Comparison of ENCODE assay signal across 8 cellular contexts in genomic region chr10:13348216-13349017, GRCh38. TPM values are rescaled to one million over a fixed set of nuclear protein-coding genes. Genes with fewer than 3 reads are reported as not detected.
A peak's percentile ranks its signal among the peaks of the same experiment; 100 is the strongest.
DNase-seq lines count a peak whose midpoint lies in the region; ATAC-seq and TF ChIP-seq lines count a peak whose summit lies in the region.

A gene with protein sequence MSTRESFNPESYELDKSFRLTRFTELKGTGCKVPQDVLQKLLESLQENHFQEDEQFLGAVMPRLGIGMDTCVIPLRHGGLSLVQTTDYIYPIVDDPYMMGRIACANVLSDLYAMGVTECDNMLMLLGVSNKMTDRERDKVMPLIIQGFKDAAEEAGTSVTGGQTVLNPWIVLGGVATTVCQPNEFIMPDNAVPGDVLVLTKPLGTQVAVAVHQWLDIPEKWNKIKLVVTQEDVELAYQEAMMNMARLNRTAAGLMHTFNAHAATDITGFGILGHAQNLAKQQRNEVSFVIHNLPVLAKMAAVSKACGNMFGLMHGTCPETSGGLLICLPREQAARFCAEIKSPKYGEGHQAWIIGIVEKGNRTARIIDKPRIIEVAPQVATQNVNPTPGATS (minus strand): TSS chr10:13348293. CDS start chr10:13344950, 3,343 bp downstream.

- ATAC-seq in GM21723 (IDR thresholded peaks at IDR 0.05; ENCODE audit: unreplicated experiment) (peak; percentile 59), Right ventricle myocardium superior (ENCODE audit: poor library complexity) (peak; percentile 78)
- peak; percentile 70 for ATAC-seq in activated naive CD8-positive, alpha-beta T cell treated with anti-CD3 and anti-CD28 coated beads, Interleukin-2, amount 10 ng/mL, durations not matched to agents 7 days and 5 days (ENCODE audit: low read depth)

- WGBS in tibial nerve, 2 donors = 1% methylated on average over 24 to 60 of the region's 65 CpGs

- H3K9me3 Mint-ChIP-seq in activated naive CD8-positive, alpha-beta T cell treated with anti-CD3 and anti-CD28 coated beads, Interleukin-2, amount 10 ng/mL, durations not matched to agents 7 days and 5 days = no peaks in the 10 kb centered on the region

- H3K9me2 ChIP-seq in SU-DHL-6 (replicated peaks; ENCODE audit: insufficient read depth, low read length) = no peaks in the 10 kb centered on the region

- no peaks in the 10 kb centered on the region for H4K20me1 ChIP-seq in SU-DHL-6 (ENCODE audit: low read depth, low read length)

- intact Hi-C loops in Right ventricle myocardium superior (cut with DNase I) = loop anchor here (5.0 kb wide), 1 partner anchor 46 kb away; the partner anchor contains the start of gene PHYH

- H3K4me2 ChIP-seq in SU-DHL-6 (ENCODE audit: low read depth, low read length, poor library complexity, severe bottlenecking) (peak within 1 kb of the TSS; percentile 96), parathyroid adenoma (ENCODE audit: low read length) (peak within 1 kb of the TSS; percentile 96)

- 0 out of 2 replicates have a peak, but pooled peaks cover 4% of the 10 kb centered on the region for H3F3A ChIP-seq in SU-DHL-6 (ENCODE audit: insufficient read depth)

- peaks cover 2% of the 10 kb centered on the region for H3K27me3 Mint-ChIP-seq in activated naive CD8-positive, alpha-beta T cell treated with anti-CD3 and anti-CD28 coated beads, Interleukin-2, amount 10 ng/mL, durations not matched to agents 7 days and 5 days

- DNase-seq in EL = peak; percentile 78
- DNase-seq in Kasumi-1 (lab: John Stamatoyannopoulos, UW) = peak; percentile 74 to 76
- peak; percentile 83 for DNase-seq in activated naive CD8-positive, alpha-beta T cell treated with anti-CD3 and anti-CD28 coated beads, Interleukin-2, amount 10 ng/mL, durations not matched to agents 7 days and 5 days
- peak; percentile 82 for DNase-seq in Right ventricle myocardium superior
- DNase-seq in tibial nerve (ENCODE audit: low spot score in 2 of 2) = peak; percentile 23 to 27

- TF ChIP-seq POLR2A in tibial nerve (IDR thresholded peaks at IDR 0.05) = no peak

- TF ChIP-seq EP300 in tibial nerve (IDR thresholded peaks at IDR 0.05) = peak in 1 of 2 donors; percentile 49

- peak within 1 kb of the TSS; percentile 40 for H2AFZ ChIP-seq in SU-DHL-6 (ENCODE audit: low read depth, low read length, severe bottlenecking)
- H2AFZ ChIP-seq in parathyroid adenoma = peak within 1 kb of the TSS; percentile 86

- H3K4me1 Mint-ChIP-seq in activated naive CD8-positive, alpha-beta T cell treated with anti-CD3 and anti-CD28 coated beads, Interleukin-2, amount 10 ng/mL, durations not matched to agents 7 days and 5 days = peaks cover 45% of the 10 kb centered on the region

- peak within 1 kb of the TSS; percentile 69 for H3K27ac ChIP-seq in SU-DHL-6 (ENCODE audit: low read depth, low read length)
- H3K27ac ChIP-seq in parathyroid adenoma = peak within 1 kb of the TSS; percentile 88
- peak within 1 kb of the TSS; percentile 93 to 98 (median 95) for H3K27ac ChIP-seq in tibial nerve

- H3K4me1 ChIP-seq in parathyroid adenoma = peaks cover 4% of the 10 kb centered on the region
- peaks cover 0 to 39% (median 10%) of the 10 kb centered on the region in 4 donors for H3K4me1 ChIP-seq in tibial nerve

- H3K27me3 ChIP-seq in SU-DHL-6 (ENCODE audit: low read length) (no peaks in the 10 kb centered on the region), parathyroid adenoma (ENCODE audit: control insufficient read depth, insufficient read depth, low read length) (no peaks in the 10 kb centered on the region), tibial nerve (peaks cover 0 to 25% of the 10 kb centered on the region in 2 donors)

- TF ChIP-seq CTCF in SU-DHL-6 (IDR thresholded peaks at IDR 0.05; ENCODE audit: insufficient read depth, low read length, poor library complexity, severe bottlenecking) = no peak
- no peak for TF ChIP-seq CTCF in parathyroid adenoma (IDR thresholded peaks at IDR 0.05)
- TF ChIP-seq CTCF in tibial nerve (IDR thresholded peaks at IDR 0.05) = peak in 1 of 5 experiments; percentile 11

- peak within 1 kb of the TSS; percentile 93 for H3K27ac Mint-ChIP-seq in activated naive CD8-positive, alpha-beta T cell treated with anti-CD3 and anti-CD28 coated beads, Interleukin-2, amount 10 ng/mL, durations not matched to agents 7 days and 5 days

- H3K79me2 ChIP-seq in SU-DHL-6 (ENCODE audit: insufficient read depth, low read length) (peaks cover 36% of the 10 kb centered on the region), parathyroid adenoma (peaks cover 10% of the 10 kb centered on the region)

- H3K4me3 ChIP-seq in SU-DHL-6 (ENCODE audit: insufficient read depth, low read length, poor library complexity, severe bottlenecking) (peak within 1 kb of the TSS; percentile 78), parathyroid adenoma (ENCODE audit: low read depth, low read length) (peak within 1 kb of the TSS; percentile 77), tibial nerve (peak within 1 kb of the TSS; percentile 68 to 87 (median 75))

- POLR2A ChIA-PET in activated naive CD8-positive, alpha-beta T cell treated with anti-CD3 and anti-CD28 coated beads, Interleukin-2, amount 10 ng/mL, durations not matched to agents 7 days and 5 days (lab: Charles Lee) = interaction anchor here (0.7 to 4.4 kb wide), 5 partner anchors 8 to 1530 kb away, joined by 3 to 68 read pairs (median 3); partner anchors contain the start of genes PHYH and SUV39H2

- peak within 1 kb of the TSS; percentile 90 for H3K4me3 Mint-ChIP-seq in activated naive CD8-positive, alpha-beta T cell treated with anti-CD3 and anti-CD28 coated beads, Interleukin-2, amount 10 ng/mL, durations not matched to agents 7 days and 5 days

- H3K9ac ChIP-seq in SU-DHL-6 (ENCODE audit: low read length) (peak within 1 kb of the TSS; percentile 96), parathyroid adenoma (peak within 1 kb of the TSS; percentile 92)

- peaks cover 12% of the 10 kb centered on the region for H3K36me3 Mint-ChIP-seq in activated naive CD8-positive, alpha-beta T cell treated with anti-CD3 and anti-CD28 coated beads, Interleukin-2, amount 10 ng/mL, durations not matched to agents 7 days and 5 days

- H3K36me3 ChIP-seq in SU-DHL-6 (ENCODE audit: low read length) (no peaks in the 10 kb centered on the region), parathyroid adenoma (ENCODE audit: control insufficient read depth, insufficient read depth, low read length) (no peaks in the 10 kb centered on the region), tibial nerve (peaks cover 0 to under 1% (median 0%) of the 10 kb centered on the region in 3 donors)

- H3K9me3 ChIP-seq in SU-DHL-6 (ENCODE audit: insufficient read depth, low read length) = no peaks in the 10 kb centered on the region
- H3K9me3 ChIP-seq in parathyroid adenoma (ENCODE audit: control insufficient read depth, low read length) = no peaks in the 10 kb centered on the region
- no peaks in the 10 kb centered on the region for H3K9me3 ChIP-seq in tibial nerve

RNA-seq across cellular contexts. Expression of the gene that starts here (rescaled TPM):
- total RNA-seq in activated naive CD8-positive, alpha-beta T cell treated with anti-CD3 and anti-CD28 coated beads, Interleukin-2, amount 10 ng/mL, durations not matched to agents 7 days and 5 days = 10 to 100 TPM; 40.8 to 43.8 TPM
- 27.8 TPM for total RNA-seq in Right ventricle myocardium superior
- total RNA-seq in tibial nerve = 10 to 100 TPM; 18.0 to 28.4 (median 23.9) TPM

Comparison
In these comparisons a context has a peak if more than half of its experiments do, and no peak if none do; other contexts are left out.
1. Peak in every context shown above with its lines: DNase-seq, ATAC-seq, H3K4me3 ChIP-seq and H3K27ac ChIP-seq.
2. DNase-seq: peak in every context shown above with its lines; median percentile 83 in activated naive CD8-positive, alpha-beta T cell treated with anti-CD3 and anti-CD28 coated beads, Interleukin-2, amount 10 ng/mL, durations not matched to agents 7 days and 5 days; 82 in Right ventricle myocardium superior; 78 in EL; 75 in Kasumi-1; 25 in tibial nerve.